Comparison of ENCODE assay signal across 10 cellular contexts in genomic region chr11:7892059-7892699, GRCh38. TPM values are rescaled to one million over a fixed set of nuclear protein-coding genes. Genes with fewer than 3 reads are reported as not detected.
A peak's percentile ranks its signal among the peaks of the same experiment; 100 is the strongest.
DNase-seq lines count a peak whose midpoint lies in the region; ATAC-seq and TF ChIP-seq lines count a peak whose summit lies in the region.
"Had no signal": no experiment of that assay in that cellular context is flagged by ENCODE, and none has a peak within 500 bp of the region (broad histone marks: within the 10 kb centered on the region; RNA-seq: fewer than 3 reads in every experiment).

No MANE protein-coding gene starts in this region.

- H3K4me2 ChIP-seq in smooth muscle cell (no peak overlapping the region), H9 (ENCODE audit: insufficient read depth, insufficient read length, low read length) (no peak overlapping the region)

- no peak overlapping the region for H4K8ac ChIP-seq in H9 (replicated peaks; ENCODE audit: insufficient read length, low read depth, low read length)

- H3K36me3 ChIP-seq in adipocyte (ENCODE audit: control insufficient read depth, insufficient read depth, low read length, severe bottlenecking) (no peaks in the 10 kb centered on the region), smooth muscle cell (ENCODE audit: low read depth) (no peaks in the 10 kb centered on the region)

- no peak overlapping the region for H3T11ph ChIP-seq in H9 (ENCODE audit: low read length)

- H3K18ac ChIP-seq in H9 (ENCODE audit: insufficient read length, low read depth, low read length): no peak overlapping the region

- H3K27me3 ChIP-seq in adipocyte (replicated peaks; ENCODE audit: control insufficient read depth, insufficient read depth, low read length) (no peaks in the 10 kb centered on the region), smooth muscle cell (ENCODE audit: low read depth) (no peaks in the 10 kb centered on the region), H9 (ENCODE audit: insufficient read depth, low read length) (no peaks in the 10 kb centered on the region)

- H2AK5ac ChIP-seq in H9 (ENCODE audit: insufficient read length, low read length): no peak overlapping the region

- no peaks in the 10 kb centered on the region for H3K23me2 ChIP-seq in H9 (ENCODE audit: insufficient read length, low read depth, low read length, poor library complexity, severe bottlenecking)

- H2BK12ac ChIP-seq in H9 (ENCODE audit: insufficient read length, low read depth, low read length): no peak overlapping the region

- H3K4me1 Mint-ChIP-seq in H9: peaks cover 4 to 8% of the 10 kb centered on the region in 2 experiments

- ATAC-seq in GM19438 (IDR thresholded peaks at IDR 0.05; ENCODE audit: low read depth, unreplicated experiment) (peak; percentile 49), HG03175 (IDR thresholded peaks at IDR 0.05; ENCODE audit: unreplicated experiment) (peak; percentile 71)

- H3K9ac ChIP-seq in adipocyte (ENCODE audit: low read length): peak overlapping the region; percentile 65
- peak overlapping the region; percentile 29 for H3K9ac ChIP-seq in smooth muscle cell (ENCODE audit: low read depth)
- no peak overlapping the region for H3K9ac ChIP-seq in H9 (ENCODE audit: extremely low read depth, insufficient read length, low read length)

- H4K5ac ChIP-seq in H9 (ENCODE audit: insufficient read length, low read depth, low read length): no peak overlapping the region

- no peaks in the 10 kb centered on the region for H3K79me1 ChIP-seq in H9 (ENCODE audit: insufficient read depth, low read depth, low read length, poor library complexity, severe bottlenecking)

- H3K4me1 ChIP-seq in adipocyte (ENCODE audit: control insufficient read depth, insufficient read depth, low read length): peaks cover 53% of the 10 kb centered on the region
- H3K4me1 ChIP-seq in smooth muscle cell (ENCODE audit: low read depth): no peaks in the 10 kb centered on the region
- no peaks in the 10 kb centered on the region; the same call in 1 of the 2 replicates for H3K4me1 ChIP-seq in H9 (ENCODE audit: insufficient read depth, low read length)

- H2BK5ac ChIP-seq in H9 (ENCODE audit: insufficient read length, low read length): no peak overlapping the region

- H3K4me3 Mint-ChIP-seq in H9: no peak overlapping the region

- DNase-seq in adipocyte (ENCODE audit: low read depth) (peak; percentile 76), smooth muscle cell (lab: John Stamatoyannopoulos, UW; ENCODE audit: unreplicated experiment) (no peak), H9 (no peak), cortex of kidney (lab: John Stamatoyannopoulos, UW) (no peak), NCI-H2107 (lab: John Stamatoyannopoulos, UW) (no peak), NCI-H526 treated with DMSO at 0.1 percent for 48 hours (lab: John Stamatoyannopoulos, UW) (no peak)
- DNase-seq: nucleus accumbens had no signal

- H3K23ac ChIP-seq in H9 (ENCODE audit: insufficient read length, low read depth, low read length): no peak overlapping the region

- TF ChIP-seq CTCF in smooth muscle cell (IDR thresholded peaks at IDR 0.05; ENCODE audit: borderline replicate concordance, insufficient read depth, poor library complexity, severe bottlenecking) (no peak), H9 (conservative IDR thresholded peaks at IDR 0.05) (no peak)

- no peak overlapping the region for H2AFZ ChIP-seq in smooth muscle cell (ENCODE audit: low read depth)
- H2AFZ ChIP-seq in H9 (ENCODE audit: low read length): no peak overlapping the region

- H3K9me3 Mint-ChIP-seq in H9: no peaks in the 10 kb centered on the region; a peak in 1 of 5 replicates

- WGBS in smooth muscle cell (ENCODE audit: low lambda C conversion rate): 67% methylated on average over 6 of the region's 6 CpGs
- WGBS in H9 (ENCODE audit: extremely low coverage, insufficient read length, low lambda C conversion rate): no CpG with 5 or more reads among the region's 6 CpGs

- no peak overlapping the region for H2BK20ac ChIP-seq in H9 (ENCODE audit: low read depth, low read length, poor library complexity, severe bottlenecking)

- no peak overlapping the region for H3K14ac ChIP-seq in H9 (ENCODE audit: insufficient read depth, low read length)

- H3K9me3 ChIP-seq in adipocyte (ENCODE audit: control insufficient read depth, low read length) (no peaks in the 10 kb centered on the region), smooth muscle cell (replicated peaks; ENCODE audit: low read depth) (no peaks in the 10 kb centered on the region), H9 (ENCODE audit: control insufficient read depth, low read depth, low read length) (no peaks in the 10 kb centered on the region)

- H3F3A ChIP-seq in smooth muscle cell (ENCODE audit: low read depth): no peaks in the 10 kb centered on the region

- no peak overlapping the region for H2BK120ac ChIP-seq in H9 (ENCODE audit: low read depth, low read length, poor library complexity, severe bottlenecking)

- no peaks in the 10 kb centered on the region for H4K20me1 ChIP-seq in smooth muscle cell (ENCODE audit: low read depth)
- no peaks in the 10 kb centered on the region for H4K20me1 ChIP-seq in H9 (ENCODE audit: control insufficient read depth, insufficient read depth, insufficient read length)

- no peaks in the 10 kb centered on the region for H3K79me2 ChIP-seq in smooth muscle cell (ENCODE audit: low read depth)
- no peaks in the 10 kb centered on the region for H3K79me2 ChIP-seq in H9 (ENCODE audit: insufficient read depth, low read length)

- peaks cover 3% of the 10 kb centered on the region; the same call in 1 of the 2 replicates for H3K27me3 Mint-ChIP-seq in H9 (ENCODE audit: low read depth)

- no peak overlapping the region for H3K27ac ChIP-seq in smooth muscle cell (ENCODE audit: low read depth)
- H3K27ac ChIP-seq in H9 (ENCODE audit: insufficient read length, low read depth, low read length): no peak overlapping the region

- no peak overlapping the region for H3K4ac ChIP-seq in H9 (ENCODE audit: low read depth, low read length)

- no peak overlapping the region for H2BK15ac ChIP-seq in H9 (ENCODE audit: low read depth, low read length)

- no peak overlapping the region for H4K91ac ChIP-seq in H9 (ENCODE audit: insufficient read length, low read depth, low read length)

- H3K27ac Mint-ChIP-seq in H9: no peak overlapping the region

- H3K36me3 Mint-ChIP-seq in H9 (ENCODE audit: insufficient read depth in 1 of 3, low read depth in 3 of 3): no peaks in the 10 kb centered on the region

- H3K4me3 ChIP-seq in adipocyte (ENCODE audit: low read length) (peak overlapping the region; percentile 23), smooth muscle cell (no peak overlapping the region)

- no peak overlapping the region for H3K56ac ChIP-seq in H9 (ENCODE audit: insufficient read length, low read depth, low read length)

RNA-seq across cellular contexts. Expression of gene OR10A6, which starts 38.9 kb away (rescaled TPM):
- total RNA-seq in smooth muscle cell (0.31 TPM in 1 of 2 replicates, not detected in the other), H9 (2021) (not detected in 2 replicates)
- polyA plus RNA-seq in smooth muscle cell: not detected in 2 replicates
- polyA plus RNA-seq: adipose tissue had no signal

RNA-seq across cellular contexts. Expression of gene OR10A3, which starts 49.3 kb away (rescaled TPM):
- total RNA-seq in smooth muscle cell (not detected in 2 replicates), H9 (2021) (not detected in 2 replicates)
- polyA plus RNA-seq in smooth muscle cell: not detected in 2 replicates
- polyA plus RNA-seq: adipose tissue had no signal
